10 cellular contexts compared by ENCODE assay signal in the genomic region with DNA sequence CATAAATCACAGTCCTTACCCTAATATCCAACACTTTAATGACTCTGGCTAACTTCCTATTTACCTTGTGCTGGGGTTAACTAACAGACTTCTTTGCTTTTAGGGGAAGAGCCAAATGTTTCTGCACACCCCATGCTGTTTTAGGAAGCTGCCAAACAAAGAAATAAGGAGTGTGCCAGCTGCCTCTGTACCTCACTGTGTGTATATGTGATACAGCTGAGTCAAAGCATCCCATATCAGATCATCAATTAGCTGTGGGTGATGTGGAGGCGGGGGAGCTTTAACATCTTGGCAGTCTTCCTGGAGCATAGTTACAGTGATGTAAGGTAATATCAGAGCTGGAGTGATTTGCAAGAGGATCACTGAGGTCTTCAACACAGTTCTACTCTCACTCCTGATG.
DNase-seq lines count a peak whose midpoint lies in the region; ATAC-seq, FAIRE-seq and TF ChIP-seq lines count a peak whose summit lies in the region.
"Had no signal": no experiment of that assay in that cellular context is flagged by ENCODE, and none has a peak within 500 bp of the region (broad histone marks: within the 10 kb centered on the region; RNA-seq: fewer than 3 reads in every experiment).

No MANE protein-coding gene starts in this region.

- H3K27ac Mint-ChIP-seq in astrocyte (ENCODE audit: unreplicated experiment) = no peak overlapping the region
- H3K27ac Mint-ChIP-seq: activated T-helper 17 cell treated with anti-CD3 and anti-CD28 coated beads, Interleukin-2, amount 50 U/mL, for 72 hours had no signal

- H3K27me3 ChIP-seq in MG63 (no peaks in the 10 kb centered on the region), astrocyte (ENCODE audit: insufficient read depth, low read length) (no peaks in the 10 kb centered on the region), kidney epithelial cell (ENCODE audit: control insufficient read depth, insufficient read depth, low read length) (no peaks in the 10 kb centered on the region)

- no peak overlapping the region for H3K4me3 Mint-ChIP-seq in astrocyte (ENCODE audit: unreplicated experiment)
- H3K4me3 Mint-ChIP-seq: activated T-helper 17 cell treated with anti-CD3 and anti-CD28 coated beads, Interleukin-2, amount 50 U/mL, for 72 hours had no signal

- no peak overlapping the region for H3K27ac ChIP-seq in astrocyte (ENCODE audit: low read depth, low read length)

- H3K4me3 ChIP-seq in MG63 (no peak overlapping the region), astrocyte (ENCODE audit: insufficient read depth, low read depth, low read length) (no peak overlapping the region), kidney epithelial cell (ENCODE audit: low read depth, low read length) (no peak overlapping the region)

- FAIRE-seq in astrocyte (lab: Jason Lieb, UNC) = no peak
- FAIRE-seq: colon had no signal

- TF ChIP-seq CTCF in astrocyte (IDR thresholded peaks at IDR 0.05; ENCODE audit: insufficient read depth, low read depth, low read length) (no peak), kidney epithelial cell (IDR thresholded peaks at IDR 0.05; ENCODE audit: insufficient read depth, low read length, poor library complexity, severe bottlenecking) (no peak)

- H3K36me3 ChIP-seq in MG63 = no peaks in the 10 kb centered on the region
- no peaks in the 10 kb centered on the region for H3K36me3 ChIP-seq in astrocyte (ENCODE audit: insufficient read depth, low read length)
- no peaks in the 10 kb centered on the region for H3K36me3 ChIP-seq in kidney epithelial cell (ENCODE audit: control insufficient read depth, insufficient read depth, low read length)

- no peaks in the 10 kb centered on the region for H3K27me3 Mint-ChIP-seq in astrocyte (ENCODE audit: low read depth, unreplicated experiment)

- H2AFZ ChIP-seq in astrocyte (ENCODE audit: low read depth, low read length) = no peak overlapping the region

- no peak for ATAC-seq in GM19035 (IDR thresholded peaks at IDR 0.05; ENCODE audit: unreplicated experiment)
- ATAC-seq: activated T-helper 17 cell treated with anti-CD3 and anti-CD28 coated beads, Interleukin-2, amount 50 U/mL, for 72 hours had no signal

- H3K4me1 Mint-ChIP-seq in astrocyte (ENCODE audit: low read depth, unreplicated experiment) = peaks cover 7% of the 10 kb centered on the region
- H3K4me1 Mint-ChIP-seq: activated T-helper 17 cell treated with anti-CD3 and anti-CD28 coated beads, Interleukin-2, amount 50 U/mL, for 72 hours had no signal

- peaks cover 10% of the 10 kb centered on the region for H3K4me1 ChIP-seq in astrocyte (ENCODE audit: insufficient read depth, low read length)

- no peaks in the 10 kb centered on the region for H4K20me1 ChIP-seq in astrocyte (ENCODE audit: insufficient read depth, low read length)

- no peaks in the 10 kb centered on the region for H3K79me2 ChIP-seq in astrocyte (ENCODE audit: insufficient read depth, low read length)

- H3K9me3 ChIP-seq in MG63 (no peaks in the 10 kb centered on the region), astrocyte (ENCODE audit: insufficient read depth, low read depth, low read length) (no peaks in the 10 kb centered on the region)

- DNase-seq in DMS 273 treated with DMSO at 0.1 percent for 48 hours (lab: John Stamatoyannopoulos, UW) = peak; percentile 62
- DNase-seq in MG63 = peak; percentile 62
- DNase-seq in astrocyte (ENCODE audit: low read depth) = peak; percentile 88
- peak; percentile 2 for DNase-seq in kidney epithelial cell (ENCODE audit: low read depth)
- no peak for DNase-seq in iPS-NIHi11 (ENCODE audit: low spot score)
- no peak for DNase-seq in stimulated activated CD4-positive, alpha-beta T cell treated with anti-CD3 and anti-CD28 coated beads, Interleukin-2, amount 100 ng/mL, for 24 hours
- DNase-seq in stimulated activated CD4-positive, alpha-beta T cell treated with anti-CD3 and anti-CD28 coated beads, Interleukin-12 subunit alpha, Interleukin-12 subunit beta, amount 100 ng/mL, for 4 hours = no peak

- H3K4me2 ChIP-seq in astrocyte (ENCODE audit: low read length) = peak overlapping the region; percentile 20

- no peaks in the 10 kb centered on the region for H3K36me3 Mint-ChIP-seq in astrocyte (ENCODE audit: low read depth, unreplicated experiment)

- H3K9me3 Mint-ChIP-seq in astrocyte (ENCODE audit: unreplicated experiment) = peaks cover 2% of the 10 kb centered on the region
- H3K9me3 Mint-ChIP-seq: activated T-helper 17 cell treated with anti-CD3 and anti-CD28 coated beads, Interleukin-2, amount 50 U/mL, for 72 hours had no signal

- no peak overlapping the region for H3K9ac ChIP-seq in astrocyte (ENCODE audit: low read length)

Comparison
In these comparisons a context has a peak if more than half of its experiments do, and no peak if none do; other contexts are left out.
1. DNase-seq: peak in DMS 273 treated with DMSO at 0.1 percent for 48 hours (single experiment), MG63 (single experiment), astrocyte (single experiment) and kidney epithelial cell (single experiment); none in iPS-NIHi11 (single experiment), stimulated activated CD4-positive, alpha-beta T cell treated with anti-CD3 and anti-CD28 coated beads, Interleukin-2, amount 100 ng/mL, for 24 hours (0 of 2) and stimulated activated CD4-positive, alpha-beta T cell treated with anti-CD3 and anti-CD28 coated beads, Interleukin-12 subunit alpha, Interleukin-12 subunit beta, amount 100 ng/mL, for 4 hours (single experiment).